ENCODE assay signal across 1 cellular context in genomic region chr18:79507076-79507545, GRCh38.
TF ChIP-seq lines count a peak whose summit lies in the region.

No MANE protein-coding gene starts in this region.

TF ChIP-seq in K562, 482 proteins besides CTCF, POLR2A, EP300 and RAD21 (continued from another document and continues in another):
- TF ChIP-seq, protein P1, sequence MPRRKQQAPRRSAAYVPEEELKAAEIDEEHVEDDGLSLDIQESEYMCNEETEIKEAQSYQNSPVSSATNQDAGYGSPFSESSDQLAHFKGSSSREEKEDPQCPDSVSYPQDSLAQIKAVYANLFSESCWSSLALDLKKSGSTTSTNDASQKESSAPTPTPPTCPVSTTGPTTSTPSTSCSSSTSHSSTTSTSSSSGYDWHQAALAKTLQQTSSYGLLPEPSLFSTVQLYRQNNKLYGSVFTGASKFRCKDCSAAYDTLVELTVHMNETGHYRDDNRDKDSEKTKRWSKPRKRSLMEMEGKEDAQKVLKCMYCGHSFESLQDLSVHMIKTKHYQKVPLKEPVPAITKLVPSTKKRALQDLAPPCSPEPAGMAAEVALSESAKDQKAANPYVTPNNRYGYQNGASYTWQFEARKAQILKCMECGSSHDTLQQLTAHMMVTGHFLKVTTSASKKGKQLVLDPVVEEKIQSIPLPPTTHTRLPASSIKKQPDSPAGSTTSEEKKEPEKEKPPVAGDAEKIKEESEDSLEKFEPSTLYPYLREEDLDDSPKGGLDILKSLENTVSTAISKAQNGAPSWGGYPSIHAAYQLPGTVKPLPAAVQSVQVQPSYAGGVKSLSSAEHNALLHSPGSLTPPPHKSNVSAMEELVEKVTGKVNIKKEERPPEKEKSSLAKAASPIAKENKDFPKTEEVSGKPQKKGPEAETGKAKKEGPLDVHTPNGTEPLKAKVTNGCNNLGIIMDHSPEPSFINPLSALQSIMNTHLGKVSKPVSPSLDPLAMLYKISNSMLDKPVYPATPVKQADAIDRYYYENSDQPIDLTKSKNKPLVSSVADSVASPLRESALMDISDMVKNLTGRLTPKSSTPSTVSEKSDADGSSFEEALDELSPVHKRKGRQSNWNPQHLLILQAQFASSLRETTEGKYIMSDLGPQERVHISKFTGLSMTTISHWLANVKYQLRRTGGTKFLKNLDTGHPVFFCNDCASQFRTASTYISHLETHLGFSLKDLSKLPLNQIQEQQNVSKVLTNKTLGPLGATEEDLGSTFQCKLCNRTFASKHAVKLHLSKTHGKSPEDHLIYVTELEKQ (CRISPR knock-in tag; IDR thresholded peaks at IDR 0.05): no peak
- TF ChIP-seq, protein P2, sequence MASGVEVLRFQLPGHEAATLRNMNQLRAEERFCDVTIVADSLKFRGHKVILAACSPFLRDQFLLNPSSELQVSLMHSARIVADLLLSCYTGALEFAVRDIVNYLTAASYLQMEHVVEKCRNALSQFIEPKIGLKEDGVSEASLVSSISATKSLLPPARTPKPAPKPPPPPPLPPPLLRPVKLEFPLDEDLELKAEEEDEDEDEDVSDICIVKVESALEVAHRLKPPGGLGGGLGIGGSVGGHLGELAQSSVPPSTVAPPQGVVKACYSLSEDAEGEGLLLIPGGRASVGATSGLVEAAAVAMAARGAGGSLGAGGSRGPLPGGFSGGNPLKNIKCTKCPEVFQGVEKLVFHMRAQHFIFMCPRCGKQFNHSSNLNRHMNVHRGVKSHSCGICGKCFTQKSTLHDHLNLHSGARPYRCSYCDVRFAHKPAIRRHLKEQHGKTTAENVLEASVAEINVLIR (CRISPR knock-in tag; IDR thresholded peaks at IDR 0.05): no peak
- TF ChIP-seq, protein P3, sequence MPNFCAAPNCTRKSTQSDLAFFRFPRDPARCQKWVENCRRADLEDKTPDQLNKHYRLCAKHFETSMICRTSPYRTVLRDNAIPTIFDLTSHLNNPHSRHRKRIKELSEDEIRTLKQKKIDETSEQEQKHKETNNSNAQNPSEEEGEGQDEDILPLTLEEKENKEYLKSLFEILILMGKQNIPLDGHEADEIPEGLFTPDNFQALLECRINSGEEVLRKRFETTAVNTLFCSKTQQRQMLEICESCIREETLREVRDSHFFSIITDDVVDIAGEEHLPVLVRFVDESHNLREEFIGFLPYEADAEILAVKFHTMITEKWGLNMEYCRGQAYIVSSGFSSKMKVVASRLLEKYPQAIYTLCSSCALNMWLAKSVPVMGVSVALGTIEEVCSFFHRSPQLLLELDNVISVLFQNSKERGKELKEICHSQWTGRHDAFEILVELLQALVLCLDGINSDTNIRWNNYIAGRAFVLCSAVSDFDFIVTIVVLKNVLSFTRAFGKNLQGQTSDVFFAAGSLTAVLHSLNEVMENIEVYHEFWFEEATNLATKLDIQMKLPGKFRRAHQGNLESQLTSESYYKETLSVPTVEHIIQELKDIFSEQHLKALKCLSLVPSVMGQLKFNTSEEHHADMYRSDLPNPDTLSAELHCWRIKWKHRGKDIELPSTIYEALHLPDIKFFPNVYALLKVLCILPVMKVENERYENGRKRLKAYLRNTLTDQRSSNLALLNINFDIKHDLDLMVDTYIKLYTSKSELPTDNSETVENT (CRISPR knock-in tag; IDR thresholded peaks at IDR 0.05): no peak
- TF ChIP-seq RCOR1 (IDR thresholded peaks at IDR 0.05; ENCODE audit: borderline replicate concordance in 1 of 2, low read depth in 2 of 2, low read length in 2 of 2) (peak in 1 of 2 experiments; percentile 68; a peak in 2 of 4 replicates), TEAD2 (tag; IDR thresholded peaks at IDR 0.05) (no peak), MYC (IDR thresholded peaks at IDR 0.05; ENCODE audit: low read depth, low read length) (peak; percentile 57; the same call in 1 of the 2 replicates), MYC (CRISPR knock-in tag; IDR thresholded peaks at IDR 0.05; ENCODE audit: borderline replicate concordance, low read depth) (no peak), ZBTB7A (IDR thresholded peaks at IDR 0.05; ENCODE audit: borderline replicate concordance, control insufficient read depth, low read depth, low read length) (peak; percentile 96), ARNT (IDR thresholded peaks at IDR 0.05) (no peak), GTF3C2 (IDR thresholded peaks at IDR 0.05; ENCODE audit: borderline replicate concordance, extremely low read depth, insufficient read length) (no peak), E4F1 (CRISPR knock-in tag; IDR thresholded peaks at IDR 0.05; ENCODE audit: borderline replicate concordance) (no peak), ASH1L (IDR thresholded peaks at IDR 0.05; ENCODE audit: borderline replicate concordance, low read depth, partially characterized antibody) (no peak), HDGF (IDR thresholded peaks at IDR 0.05) (no peak), KLF10 (CRISPR knock-in tag; IDR thresholded peaks at IDR 0.05) (no peak), CHCHD3 (CRISPR knock-in tag; IDR thresholded peaks at IDR 0.05) (no peak), BHLHE40 (IDR thresholded peaks at IDR 0.05; ENCODE audit: low read length) (peak; percentile 53; the same call in 1 of the 2 replicates), ZC3H11A (IDR thresholded peaks at IDR 0.05; ENCODE audit: low read depth, low read length) (no peak), ZNF717 (CRISPR knock-in tag; IDR thresholded peaks at IDR 0.05) (no peak), ZNF740 (CRISPR knock-in tag; IDR thresholded peaks at IDR 0.05) (no peak), ZNF740 (tag; IDR thresholded peaks at IDR 0.05) (no peak), RBM25 (IDR thresholded peaks at IDR 0.05; ENCODE audit: low read depth, low read length, severe bottlenecking) (no peak), RFX5 (IDR thresholded peaks at IDR 0.05; ENCODE audit: low read depth, low read length) (no peak), ZNF121 (CRISPR knock-in tag; conservative IDR thresholded peaks at IDR 0.05) (no peak), ZZZ3 (IDR thresholded peaks at IDR 0.05) (no peak), SAFB (IDR thresholded peaks at IDR 0.05; ENCODE audit: borderline replicate concordance, low read depth, low read length) (no peak), MGA (IDR thresholded peaks at IDR 0.05) (no peak), ZNF253 (CRISPR knock-in tag; conservative IDR thresholded peaks at IDR 0.05) (no peak), ZNF589 (CRISPR knock-in tag; IDR thresholded peaks at IDR 0.05; ENCODE audit: low read depth) (no peak)
- TF ChIP-seq, protein P4, sequence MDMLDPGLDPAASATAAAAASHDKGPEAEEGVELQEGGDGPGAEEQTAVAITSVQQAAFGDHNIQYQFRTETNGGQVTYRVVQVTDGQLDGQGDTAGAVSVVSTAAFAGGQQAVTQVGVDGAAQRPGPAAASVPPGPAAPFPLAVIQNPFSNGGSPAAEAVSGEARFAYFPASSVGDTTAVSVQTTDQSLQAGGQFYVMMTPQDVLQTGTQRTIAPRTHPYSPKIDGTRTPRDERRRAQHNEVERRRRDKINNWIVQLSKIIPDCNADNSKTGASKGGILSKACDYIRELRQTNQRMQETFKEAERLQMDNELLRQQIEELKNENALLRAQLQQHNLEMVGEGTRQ (CRISPR knock-in tag; IDR thresholded peaks at IDR 0.05): no peak
